ENCODE assay signal across 12 cellular contexts in genomic region chr2:106189325-106189724, GRCh38. TPM values are rescaled to one million over a fixed set of nuclear protein-coding genes. Genes with fewer than 3 reads are reported as not detected.
A peak's percentile ranks its signal among the peaks of the same experiment; 100 is the strongest.
DNase-seq lines count a peak whose midpoint lies in the region; ATAC-seq, FAIRE-seq and TF ChIP-seq lines count a peak whose summit lies in the region.
"Had no signal": no experiment of that assay in that cellular context is flagged by ENCODE, and none has a peak within 500 bp of the region (broad histone marks: within the 10 kb centered on the region; RNA-seq: fewer than 3 reads in every experiment).

No MANE protein-coding gene starts in this region.

- POLR2A ChIA-PET in activated B cell treated with CpG ODN at 0.5 μM for 24 hours (lab: Charles Lee), result interaction anchor here (5.9 kb wide), 1 partner anchor 28 kb away, joined by 34 read pairs; no protein-coding TSS in a partner anchor

- no peak overlapping the region for H3K4me3 Mint-ChIP-seq in HFFc6
- H3K4me3 Mint-ChIP-seq in activated B cell treated with CpG ODN at 0.5 μM for 24 hours, result peak overlapping the region; percentile 2
- H3K4me3 Mint-ChIP-seq in nephron progenitor cell, result peak overlapping the region; percentile 48

- CTCF ChIA-PET in activated B cell treated with CpG ODN at 0.5 μM for 24 hours (lab: Charles Lee), result no interaction called here

- intact Hi-C loops in activated B cell treated with CpG ODN at 0.5 μM for 24 hours (cut with micrococcal nuclease), result no loop called here

- DNase-seq in SIG-M5 treated with dmso at 0.1 percent for 504 hours (lab: John Stamatoyannopoulos, UW; ENCODE audit: unreplicated experiment), result peak; percentile 84
- no peak for DNase-seq in SIG-M5 (lab: John Stamatoyannopoulos, UW)
- DNase-seq in HFFc6, result no peak
- no peak for DNase-seq in activated B cell treated with CpG ODN at 0.5 μM for 24 hours
- no peak for DNase-seq in nephron progenitor cell
- DNase-seq in omental fat pad (ENCODE audit: low spot score), result no peak
- DNase-seq in HTR-8/SVneo (ENCODE audit: insufficient read length, low spot score), result no peak
- DNase-seq: 8988T, lower lobe of right lung, testis had no signal

- TF ChIP-seq CTCF in HFFc6 (IDR thresholded peaks at IDR 0.05), result no peak
- TF ChIP-seq CTCF in activated B cell treated with CpG ODN at 0.5 μM for 24 hours (IDR thresholded peaks at IDR 0.05), result no peak
- no peak for TF ChIP-seq CTCF in nephron progenitor cell (IDR thresholded peaks at IDR 0.05)
- no peak for TF ChIP-seq CTCF in omental fat pad (IDR thresholded peaks at IDR 0.05)

- H3K36me3 Mint-ChIP-seq in HFFc6 (ENCODE audit: low read depth) (peaks cover 5% of the 10 kb centered on the region; the same call in 1 of the 2 replicates), activated B cell treated with CpG ODN at 0.5 μM for 24 hours (ENCODE audit: low read depth) (peaks cover under 1% of the 10 kb centered on the region), nephron progenitor cell (ENCODE audit: low read depth) (peaks cover 57% of the 10 kb centered on the region)

- no peak for ATAC-seq in activated B cell treated with CpG ODN at 0.5 μM for 24 hours (ENCODE audit: low read depth)
- no peak for ATAC-seq in omental fat pad (ENCODE audit: low FRiP score)
- no peak for ATAC-seq in GM21786 (IDR thresholded peaks at IDR 0.05; ENCODE audit: unreplicated experiment)
- ATAC-seq: lower lobe of right lung had no signal

- H3K9me3 Mint-ChIP-seq in HFFc6 (no peaks in the 10 kb centered on the region), activated B cell treated with CpG ODN at 0.5 μM for 24 hours (no peaks in the 10 kb centered on the region), nephron progenitor cell (peaks cover 7% of the 10 kb centered on the region)

- H3K4me1 Mint-ChIP-seq in HFFc6 (ENCODE audit: low read depth) (peaks cover 48% of the 10 kb centered on the region), activated B cell treated with CpG ODN at 0.5 μM for 24 hours (peaks cover 63% of the 10 kb centered on the region), nephron progenitor cell (peaks cover 65% of the 10 kb centered on the region)

- H3K27ac Mint-ChIP-seq in HFFc6 (peak overlapping the region; percentile 18; the same call in 1 of the 2 replicates), activated B cell treated with CpG ODN at 0.5 μM for 24 hours (peak overlapping the region; percentile 62), nephron progenitor cell (peak overlapping the region; percentile 86)

- no peaks in the 10 kb centered on the region for H3K27me3 Mint-ChIP-seq in HFFc6 (ENCODE audit: insufficient read depth)
- no peaks in the 10 kb centered on the region for H3K27me3 Mint-ChIP-seq in activated B cell treated with CpG ODN at 0.5 μM for 24 hours
- H3K27me3 Mint-ChIP-seq in nephron progenitor cell (ENCODE audit: low read depth, poor library complexity), result no peaks in the 10 kb centered on the region

- no peak for FAIRE-seq in HTR-8/SVneo (lab: Jason Lieb, UNC)
- FAIRE-seq: endometrium had no signal

RNA-seq across cellular contexts. Expression of gene UXS1, which starts 4.8 kb away (rescaled TPM):
- 10 to 100 TPM; 40.0 to 51.9 (median 44.5) TPM for total RNA-seq in HFFc6 (2021; fragmentation: NEBNext Ultra II Directional; extraction: Animal tissue kit (Norgen Biotek cat#: 25700))
- 20.0 and 24.2 TPM in 2 replicates for total RNA-seq in activated B cell treated with CpG ODN at 0.5 μM for 24 hours
- total RNA-seq in omental fat pad, result 10 to 100 TPM; 29.2 to 79.4 (median 38.5) TPM

Comparison
In these comparisons a context has a peak if more than half of its experiments do, and no peak if none do; other contexts are left out.
1. H3K27ac Mint-ChIP-seq: peak in every context shown above with its lines; median percentile 86 in nephron progenitor cell; 62 in activated B cell treated with CpG ODN at 0.5 μM for 24 hours; 18 in HFFc6.